Comparison of ENCODE assay signal across 8 cellular contexts in the genomic region with DNA sequence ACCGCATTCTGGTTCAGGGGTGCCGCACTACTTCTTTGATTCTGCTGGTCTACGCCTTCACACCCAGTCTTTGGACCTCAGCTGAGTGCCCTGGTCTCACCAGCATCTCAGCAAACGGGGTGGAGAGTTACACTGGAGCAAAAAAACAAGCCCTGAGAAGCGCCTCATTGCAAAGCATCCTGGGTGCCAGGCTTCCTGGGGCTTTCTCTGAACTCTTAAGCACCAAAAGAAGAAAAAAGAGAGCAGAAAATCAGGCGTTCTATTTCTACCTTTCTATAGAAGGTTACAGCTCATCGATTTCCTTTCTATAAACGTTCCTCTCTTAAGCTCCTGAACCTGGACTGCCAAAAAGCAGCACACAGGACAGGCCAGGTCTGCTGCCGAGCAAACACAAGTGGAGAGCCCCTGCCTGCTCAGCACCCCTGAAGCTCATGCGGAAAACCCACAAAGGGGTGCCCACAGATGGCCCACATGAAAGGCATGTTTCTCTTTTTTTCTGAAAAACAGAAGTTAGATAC.
DNase-seq lines count a peak whose midpoint lies in the region; ATAC-seq and TF ChIP-seq lines count a peak whose summit lies in the region.

No MANE protein-coding gene starts in this region.

- peaks cover 0 to 21% (median 0%) of the 10 kb centered on the region in 9 donors for H3K9me3 Mint-ChIP-seq in naive thymus-derived CD8-positive, alpha-beta T cell
- peaks cover 27% of the 10 kb centered on the region for H3K9me3 Mint-ChIP-seq in stimulated activated memory B cell treated with anti-CD40 and anti-IgM and Interleukin-4, amounts not matched to agents 10 μg/mL and 1 μg/mL and 100 μg/mL, for 72 hours

- no peaks in the 10 kb centered on the region for H3K27me3 Mint-ChIP-seq in naive thymus-derived CD8-positive, alpha-beta T cell
- H3K27me3 Mint-ChIP-seq in stimulated activated memory B cell treated with anti-CD40 and anti-IgM and Interleukin-4, amounts not matched to agents 10 μg/mL and 1 μg/mL and 100 μg/mL, for 72 hours: no peaks in the 10 kb centered on the region

- peak overlapping the region; percentile 92 to 99 (median 96) for H3K27ac Mint-ChIP-seq in naive thymus-derived CD8-positive, alpha-beta T cell
- peak overlapping the region; percentile 94 for H3K27ac Mint-ChIP-seq in stimulated activated memory B cell treated with anti-CD40 and anti-IgM and Interleukin-4, amounts not matched to agents 10 μg/mL and 1 μg/mL and 100 μg/mL, for 72 hours

- H3K27ac ChIP-seq in KOPT-K1 (ENCODE audit: low read depth, low read length, poor library complexity, severe bottlenecking): peak overlapping the region; percentile 34

- H3K4me3 Mint-ChIP-seq in naive thymus-derived CD8-positive, alpha-beta T cell: peak overlapping the region; percentile 73 to 90 (median 86)
- peak overlapping the region; percentile 58 for H3K4me3 Mint-ChIP-seq in stimulated activated memory B cell treated with anti-CD40 and anti-IgM and Interleukin-4, amounts not matched to agents 10 μg/mL and 1 μg/mL and 100 μg/mL, for 72 hours

- POLR2A ChIA-PET in naive thymus-derived CD8-positive, alpha-beta T cell (lab: Charles Lee): interaction anchor here (0.5 to 1.8 kb wide), 9 partner anchors 12 to 1303 kb away, joined by 3 to 10 read pairs (median 3); partner anchors contain the start of genes ANKRD16, FBH1 and SFMBT2

- peaks cover 87% of the 10 kb centered on the region for H3K36me3 ChIP-seq in KOPT-K1 (ENCODE audit: insufficient read depth, low read length)

- H3K9me3 ChIP-seq in KOPT-K1 (ENCODE audit: insufficient read depth, low read length, poor library complexity, severe bottlenecking): peaks cover 6% of the 10 kb centered on the region

- H3K36me3 Mint-ChIP-seq in naive thymus-derived CD8-positive, alpha-beta T cell: peaks cover 29 to 41% (median 34%) of the 10 kb centered on the region in 3 donors
- H3K36me3 Mint-ChIP-seq in stimulated activated memory B cell treated with anti-CD40 and anti-IgM and Interleukin-4, amounts not matched to agents 10 μg/mL and 1 μg/mL and 100 μg/mL, for 72 hours: peaks cover 82% of the 10 kb centered on the region

- peak; percentile 93 to 94 for ATAC-seq in naive thymus-derived CD8-positive, alpha-beta T cell
- peak; percentile 99 for ATAC-seq in stimulated activated memory B cell treated with anti-CD40 and anti-IgM and Interleukin-4, amounts not matched to agents 10 μg/mL and 1 μg/mL and 100 μg/mL, for 72 hours
- no peak for ATAC-seq in SK-N-SH treated with all-trans-retinoic acid at 6 μM for 48 hours

- H3K4me1 Mint-ChIP-seq in naive thymus-derived CD8-positive, alpha-beta T cell: peaks cover 44 to 86% (median 77%) of the 10 kb centered on the region in 4 donors
- peaks cover 58% of the 10 kb centered on the region for H3K4me1 Mint-ChIP-seq in stimulated activated memory B cell treated with anti-CD40 and anti-IgM and Interleukin-4, amounts not matched to agents 10 μg/mL and 1 μg/mL and 100 μg/mL, for 72 hours

- DNase-seq in activated T-cell treated with anti-CD3 and anti-CD28 coated beads for 4 hours (peak; percentile 26), kidney glomerular epithelial cell (lab: John Stamatoyannopoulos, UW) (no peak), GDM1 (lab: John Stamatoyannopoulos, UW) (no peak), NCI-H2107 (lab: John Stamatoyannopoulos, UW) (no peak)
- peak; percentile 50 to 90 (median 82) for DNase-seq in naive thymus-derived CD8-positive, alpha-beta T cell

TF ChIP-seq in SK-N-SH treated with all-trans-retinoic acid at 6 μM for 48 hours, 23 proteins besides CTCF, POLR2A, EP300 and RAD21:
- TF ChIP-seq ZNF565 (CRISPR knock-in tag; conservative IDR thresholded peaks at IDR 0.05; ENCODE audit: low read depth) (no peak), CSRNP3 (CRISPR knock-in tag; IDR thresholded peaks at IDR 0.05) (no peak), PPARA (CRISPR knock-in tag; IDR thresholded peaks at IDR 0.05; ENCODE audit: borderline replicate concordance) (no peak), GLIS3 (CRISPR knock-in tag; IDR thresholded peaks at IDR 0.05) (no peak), BACH2 (CRISPR knock-in tag; IDR thresholded peaks at IDR 0.05; ENCODE audit: borderline replicate concordance) (no peak), TCF4 (CRISPR knock-in tag; IDR thresholded peaks at IDR 0.05; ENCODE audit: borderline replicate concordance) (no peak), CSDC2 (CRISPR knock-in tag; IDR thresholded peaks at IDR 0.05) (no peak), ISL1 (CRISPR knock-in tag; IDR thresholded peaks at IDR 0.05) (no peak)
- TF ChIP-seq, protein P1, sequence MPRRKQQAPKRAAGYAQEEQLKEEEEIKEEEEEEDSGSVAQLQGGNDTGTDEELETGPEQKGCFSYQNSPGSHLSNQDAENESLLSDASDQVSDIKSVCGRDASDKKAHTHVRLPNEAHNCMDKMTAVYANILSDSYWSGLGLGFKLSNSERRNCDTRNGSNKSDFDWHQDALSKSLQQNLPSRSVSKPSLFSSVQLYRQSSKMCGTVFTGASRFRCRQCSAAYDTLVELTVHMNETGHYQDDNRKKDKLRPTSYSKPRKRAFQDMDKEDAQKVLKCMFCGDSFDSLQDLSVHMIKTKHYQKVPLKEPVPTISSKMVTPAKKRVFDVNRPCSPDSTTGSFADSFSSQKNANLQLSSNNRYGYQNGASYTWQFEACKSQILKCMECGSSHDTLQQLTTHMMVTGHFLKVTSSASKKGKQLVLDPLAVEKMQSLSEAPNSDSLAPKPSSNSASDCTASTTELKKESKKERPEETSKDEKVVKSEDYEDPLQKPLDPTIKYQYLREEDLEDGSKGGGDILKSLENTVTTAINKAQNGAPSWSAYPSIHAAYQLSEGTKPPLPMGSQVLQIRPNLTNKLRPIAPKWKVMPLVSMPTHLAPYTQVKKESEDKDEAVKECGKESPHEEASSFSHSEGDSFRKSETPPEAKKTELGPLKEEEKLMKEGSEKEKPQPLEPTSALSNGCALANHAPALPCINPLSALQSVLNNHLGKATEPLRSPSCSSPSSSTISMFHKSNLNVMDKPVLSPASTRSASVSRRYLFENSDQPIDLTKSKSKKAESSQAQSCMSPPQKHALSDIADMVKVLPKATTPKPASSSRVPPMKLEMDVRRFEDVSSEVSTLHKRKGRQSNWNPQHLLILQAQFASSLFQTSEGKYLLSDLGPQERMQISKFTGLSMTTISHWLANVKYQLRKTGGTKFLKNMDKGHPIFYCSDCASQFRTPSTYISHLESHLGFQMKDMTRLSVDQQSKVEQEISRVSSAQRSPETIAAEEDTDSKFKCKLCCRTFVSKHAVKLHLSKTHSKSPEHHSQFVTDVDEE (CRISPR knock-in tag; IDR thresholded peaks at IDR 0.05): no peak
- TF ChIP-seq, protein P2, sequence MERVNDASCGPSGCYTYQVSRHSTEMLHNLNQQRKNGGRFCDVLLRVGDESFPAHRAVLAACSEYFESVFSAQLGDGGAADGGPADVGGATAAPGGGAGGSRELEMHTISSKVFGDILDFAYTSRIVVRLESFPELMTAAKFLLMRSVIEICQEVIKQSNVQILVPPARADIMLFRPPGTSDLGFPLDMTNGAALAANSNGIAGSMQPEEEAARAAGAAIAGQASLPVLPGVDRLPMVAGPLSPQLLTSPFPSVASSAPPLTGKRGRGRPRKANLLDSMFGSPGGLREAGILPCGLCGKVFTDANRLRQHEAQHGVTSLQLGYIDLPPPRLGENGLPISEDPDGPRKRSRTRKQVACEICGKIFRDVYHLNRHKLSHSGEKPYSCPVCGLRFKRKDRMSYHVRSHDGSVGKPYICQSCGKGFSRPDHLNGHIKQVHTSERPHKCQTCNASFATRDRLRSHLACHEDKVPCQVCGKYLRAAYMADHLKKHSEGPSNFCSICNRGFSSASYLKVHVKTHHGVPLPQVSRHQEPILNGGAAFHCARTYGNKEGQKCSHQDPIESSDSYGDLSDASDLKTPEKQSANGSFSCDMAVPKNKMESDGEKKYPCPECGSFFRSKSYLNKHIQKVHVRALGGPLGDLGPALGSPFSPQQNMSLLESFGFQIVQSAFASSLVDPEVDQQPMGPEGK (CRISPR knock-in tag; IDR thresholded peaks at IDR 0.05; ENCODE audit: borderline replicate concordance): no peak

Comparison
In these comparisons a context has a peak if more than half of its experiments do, and no peak if none do; other contexts are left out.
1. DNase-seq: peak in activated T-cell treated with anti-CD3 and anti-CD28 coated beads for 4 hours (single experiment) and naive thymus-derived CD8-positive, alpha-beta T cell (10 of 10); none in kidney glomerular epithelial cell (single experiment), GDM1 (single experiment) and NCI-H2107 (single experiment).